ENCODE assay signal across 13 cellular contexts in genomic region chr19:36330226-36330625, GRCh38. TPM values are rescaled to one million over a fixed set of nuclear protein-coding genes. Genes with fewer than 3 reads are reported as not detected.
DNase-seq lines count a peak whose midpoint lies in the region; ATAC-seq and TF ChIP-seq lines count a peak whose summit lies in the region.
"Had no signal": no experiment of that assay in that cellular context is flagged by ENCODE, and none has a peak within 500 bp of the region (broad histone marks: within the 10 kb centered on the region; RNA-seq: fewer than 3 reads in every experiment).

No MANE protein-coding gene starts in this region.

- H3K27ac ChIP-seq in coronary artery, result no peak overlapping the region
- H3K27ac ChIP-seq: A549 had no signal

- H3K36me3 Mint-ChIP-seq in activated CD8-positive, alpha-beta T cell treated with anti-CD3 and anti-CD28 coated beads for 36 hours (ENCODE audit: low read depth), result peaks cover 63% of the 10 kb centered on the region
- peaks cover 55% of the 10 kb centered on the region for H3K36me3 Mint-ChIP-seq in activated CD8-positive, alpha-beta T cell treated with anti-CD3 and anti-CD28 coated beads, Interleukin-2, amount 10 ng/mL, durations not matched to agents 7 days and 5 days (ENCODE audit: low read depth)
- peaks cover 6% of the 10 kb centered on the region for H3K36me3 Mint-ChIP-seq in activated T-helper 1 cell treated with anti-CD3 and anti-CD28 coated beads, Interleukin-12 subunit alpha, Interleukin-12 subunit beta, Interleukin-2, Interleukin-4 antibody, amounts not matched to agents 30 ng/mL and 10 ng/mL and 1 ng/mL, durations not matched to agents 14 hours and 24 hours and 36 hours (ENCODE audit: low read depth)
- H3K36me3 Mint-ChIP-seq in immature natural killer cell, result peaks cover 25 to 44% (median 36%) of the 10 kb centered on the region in 3 donors
- peaks cover 12% of the 10 kb centered on the region for H3K36me3 Mint-ChIP-seq in stimulated activated effector memory CD8-positive, alpha-beta T cell treated with anti-CD3 and anti-CD28 coated beads, Interleukin-12 subunit alpha, Interleukin-12 subunit beta, amount 100 ng/mL, for 72 hours

- DNase-seq in activated CD8-positive, alpha-beta T cell treated with anti-CD3 and anti-CD28 coated beads for 36 hours, result no peak
- no peak for DNase-seq in activated CD8-positive, alpha-beta T cell treated with anti-CD3 and anti-CD28 coated beads, Interleukin-2, amount 10 ng/mL, durations not matched to agents 7 days and 5 days
- DNase-seq in activated T-helper 1 cell treated with anti-CD3 and anti-CD28 coated beads, Interleukin-12 subunit alpha, Interleukin-12 subunit beta, Interleukin-2, Interleukin-4 antibody, amounts not matched to agents 30 ng/mL and 10 ng/mL and 1 ng/mL, durations not matched to agents 14 hours and 24 hours and 36 hours (ENCODE audit: low spot score), result no peak
- DNase-seq in immature natural killer cell, result no peak
- DNase-seq in stimulated activated effector memory CD8-positive, alpha-beta T cell treated with anti-CD3 and anti-CD28 coated beads, Interleukin-12 subunit alpha, Interleukin-12 subunit beta, amount 100 ng/mL, for 72 hours (ENCODE audit: low spot score in 2 of 2), result no peak
- no peak for DNase-seq in midbrain (lab: John Stamatoyannopoulos, UW)
- no peak for DNase-seq in coronary artery (ENCODE audit: low spot score)
- DNase-seq: amygdala; effector CD4-positive, alpha-beta T cell; NCI-H1694; NCI-H526 treated with DMSO at 0.1 percent for 48 hours had no signal

- ATAC-seq in activated CD8-positive, alpha-beta T cell treated with anti-CD3 and anti-CD28 coated beads for 36 hours, result no peak
- ATAC-seq in activated CD8-positive, alpha-beta T cell treated with anti-CD3 and anti-CD28 coated beads, Interleukin-2, amount 10 ng/mL, durations not matched to agents 7 days and 5 days, result no peak
- no peak for ATAC-seq in stimulated activated effector memory CD8-positive, alpha-beta T cell treated with anti-CD3 and anti-CD28 coated beads, Interleukin-12 subunit alpha, Interleukin-12 subunit beta, amount 100 ng/mL, for 72 hours
- no peak for ATAC-seq in GM18861 (IDR thresholded peaks at IDR 0.05; ENCODE audit: unreplicated experiment)
- ATAC-seq: A549 had no signal

- POLR2A ChIA-PET in activated CD8-positive, alpha-beta T cell treated with anti-CD3 and anti-CD28 coated beads for 36 hours (lab: Charles Lee), result no interaction called here
- POLR2A ChIA-PET in activated CD8-positive, alpha-beta T cell treated with anti-CD3 and anti-CD28 coated beads, Interleukin-2, amount 10 ng/mL, durations not matched to agents 7 days and 5 days (lab: Charles Lee), result no interaction called here

- intact Hi-C loops in activated CD8-positive, alpha-beta T cell treated with anti-CD3 and anti-CD28 coated beads for 36 hours (cut with micrococcal nuclease), result no loop called here
- intact Hi-C loops in activated T-helper 1 cell treated with anti-CD3 and anti-CD28 coated beads, Interleukin-12 subunit alpha, Interleukin-12 subunit beta, Interleukin-2, Interleukin-4 antibody, amounts not matched to agents 30 ng/mL and 10 ng/mL and 1 ng/mL, durations not matched to agents 14 hours and 24 hours and 36 hours (cut with micrococcal nuclease), result loop anchor here (2.0 kb wide), 1 partner anchor 49 kb away; the partner anchor contains the start of gene ZFP14

- H3K27ac Mint-ChIP-seq in activated CD8-positive, alpha-beta T cell treated with anti-CD3 and anti-CD28 coated beads for 36 hours, result no peak overlapping the region
- no peak overlapping the region for H3K27ac Mint-ChIP-seq in activated CD8-positive, alpha-beta T cell treated with anti-CD3 and anti-CD28 coated beads, Interleukin-2, amount 10 ng/mL, durations not matched to agents 7 days and 5 days
- H3K27ac Mint-ChIP-seq in activated T-helper 1 cell treated with anti-CD3 and anti-CD28 coated beads, Interleukin-12 subunit alpha, Interleukin-12 subunit beta, Interleukin-2, Interleukin-4 antibody, amounts not matched to agents 30 ng/mL and 10 ng/mL and 1 ng/mL, durations not matched to agents 14 hours and 24 hours and 36 hours, result no peak overlapping the region
- H3K27ac Mint-ChIP-seq in immature natural killer cell, result no peak overlapping the region
- H3K27ac Mint-ChIP-seq in stimulated activated effector memory CD8-positive, alpha-beta T cell treated with anti-CD3 and anti-CD28 coated beads, Interleukin-12 subunit alpha, Interleukin-12 subunit beta, amount 100 ng/mL, for 72 hours, result no peak overlapping the region

- H3K9me3 Mint-ChIP-seq in activated CD8-positive, alpha-beta T cell treated with anti-CD3 and anti-CD28 coated beads for 36 hours, result peaks cover 57% of the 10 kb centered on the region
- peaks cover 66% of the 10 kb centered on the region for H3K9me3 Mint-ChIP-seq in activated CD8-positive, alpha-beta T cell treated with anti-CD3 and anti-CD28 coated beads, Interleukin-2, amount 10 ng/mL, durations not matched to agents 7 days and 5 days (ENCODE audit: insufficient read depth)
- H3K9me3 Mint-ChIP-seq in activated T-helper 1 cell treated with anti-CD3 and anti-CD28 coated beads, Interleukin-12 subunit alpha, Interleukin-12 subunit beta, Interleukin-2, Interleukin-4 antibody, amounts not matched to agents 30 ng/mL and 10 ng/mL and 1 ng/mL, durations not matched to agents 14 hours and 24 hours and 36 hours, result peaks cover 73% of the 10 kb centered on the region
- peaks cover 0 to 42% (median 23%) of the 10 kb centered on the region in 6 donors for H3K9me3 Mint-ChIP-seq in immature natural killer cell
- peaks cover 13% of the 10 kb centered on the region for H3K9me3 Mint-ChIP-seq in stimulated activated effector memory CD8-positive, alpha-beta T cell treated with anti-CD3 and anti-CD28 coated beads, Interleukin-12 subunit alpha, Interleukin-12 subunit beta, amount 100 ng/mL, for 72 hours

- no peak for TF ChIP-seq CTCF in activated CD8-positive, alpha-beta T cell treated with anti-CD3 and anti-CD28 coated beads for 36 hours (IDR thresholded peaks at IDR 0.05)
- TF ChIP-seq CTCF in coronary artery (IDR thresholded peaks at IDR 0.05), result no peak

- no peak overlapping the region for H3K4me3 ChIP-seq in coronary artery
- H3K4me3 ChIP-seq: A549 had no signal

- H3K27me3 Mint-ChIP-seq in activated CD8-positive, alpha-beta T cell treated with anti-CD3 and anti-CD28 coated beads for 36 hours, result no peaks in the 10 kb centered on the region
- no peaks in the 10 kb centered on the region for H3K27me3 Mint-ChIP-seq in activated CD8-positive, alpha-beta T cell treated with anti-CD3 and anti-CD28 coated beads, Interleukin-2, amount 10 ng/mL, durations not matched to agents 7 days and 5 days (ENCODE audit: low read depth)
- H3K27me3 Mint-ChIP-seq in activated T-helper 1 cell treated with anti-CD3 and anti-CD28 coated beads, Interleukin-12 subunit alpha, Interleukin-12 subunit beta, Interleukin-2, Interleukin-4 antibody, amounts not matched to agents 30 ng/mL and 10 ng/mL and 1 ng/mL, durations not matched to agents 14 hours and 24 hours and 36 hours (ENCODE audit: insufficient read depth), result no peaks in the 10 kb centered on the region
- H3K27me3 Mint-ChIP-seq in immature natural killer cell (ENCODE audit: low read depth in 3 of 3), result peaks cover 0 to 6% (median 0%) of the 10 kb centered on the region in 3 donors

- peaks cover 9% of the 10 kb centered on the region for H3K4me1 Mint-ChIP-seq in activated CD8-positive, alpha-beta T cell treated with anti-CD3 and anti-CD28 coated beads for 36 hours (ENCODE audit: low read depth)
- peaks cover 21% of the 10 kb centered on the region for H3K4me1 Mint-ChIP-seq in activated CD8-positive, alpha-beta T cell treated with anti-CD3 and anti-CD28 coated beads, Interleukin-2, amount 10 ng/mL, durations not matched to agents 7 days and 5 days (ENCODE audit: low read depth)
- H3K4me1 Mint-ChIP-seq in activated T-helper 1 cell treated with anti-CD3 and anti-CD28 coated beads, Interleukin-12 subunit alpha, Interleukin-12 subunit beta, Interleukin-2, Interleukin-4 antibody, amounts not matched to agents 30 ng/mL and 10 ng/mL and 1 ng/mL, durations not matched to agents 14 hours and 24 hours and 36 hours (ENCODE audit: low read depth), result no peaks in the 10 kb centered on the region
- H3K4me1 Mint-ChIP-seq in immature natural killer cell, result peaks cover 28 to 31% of the 10 kb centered on the region in 2 donors
- peaks cover 13% of the 10 kb centered on the region for H3K4me1 Mint-ChIP-seq in stimulated activated effector memory CD8-positive, alpha-beta T cell treated with anti-CD3 and anti-CD28 coated beads, Interleukin-12 subunit alpha, Interleukin-12 subunit beta, amount 100 ng/mL, for 72 hours

- peak overlapping the region; percentile 72 for H3K4me3 Mint-ChIP-seq in activated CD8-positive, alpha-beta T cell treated with anti-CD3 and anti-CD28 coated beads for 36 hours
- no peak overlapping the region for H3K4me3 Mint-ChIP-seq in activated CD8-positive, alpha-beta T cell treated with anti-CD3 and anti-CD28 coated beads, Interleukin-2, amount 10 ng/mL, durations not matched to agents 7 days and 5 days
- peak overlapping the region; percentile 70 for H3K4me3 Mint-ChIP-seq in activated T-helper 1 cell treated with anti-CD3 and anti-CD28 coated beads, Interleukin-12 subunit alpha, Interleukin-12 subunit beta, Interleukin-2, Interleukin-4 antibody, amounts not matched to agents 30 ng/mL and 10 ng/mL and 1 ng/mL, durations not matched to agents 14 hours and 24 hours and 36 hours
- H3K4me3 Mint-ChIP-seq in immature natural killer cell, result peak overlapping the region in 3 of 5 donors; percentile 87 to 93 (median 88)
- H3K4me3 Mint-ChIP-seq in stimulated activated effector memory CD8-positive, alpha-beta T cell treated with anti-CD3 and anti-CD28 coated beads, Interleukin-12 subunit alpha, Interleukin-12 subunit beta, amount 100 ng/mL, for 72 hours, result peak overlapping the region; percentile 70

- CTCF ChIA-PET in activated CD8-positive, alpha-beta T cell treated with anti-CD3 and anti-CD28 coated beads for 36 hours (lab: Charles Lee), result no interaction called here
- CTCF ChIA-PET in activated CD8-positive, alpha-beta T cell treated with anti-CD3 and anti-CD28 coated beads, Interleukin-2, amount 10 ng/mL, durations not matched to agents 7 days and 5 days (lab: Charles Lee), result no interaction called here

RNA-seq across cellular contexts. Expression of gene ZFP14, which starts 48.8 kb away (rescaled TPM):
- total RNA-seq in activated CD8-positive, alpha-beta T cell treated with anti-CD3 and anti-CD28 coated beads for 36 hours, result 1 to 10 TPM; 1.9 to 2.1 TPM
- total RNA-seq in activated CD8-positive, alpha-beta T cell treated with anti-CD3 and anti-CD28 coated beads, Interleukin-2, amount 10 ng/mL, durations not matched to agents 7 days and 5 days, result 1 to 10 TPM; 4.1 to 5.4 TPM
- total RNA-seq in activated T-helper 1 cell treated with anti-CD3 and anti-CD28 coated beads, Interleukin-12 subunit alpha, Interleukin-12 subunit beta, Interleukin-2, Interleukin-4 antibody, amounts not matched to agents 30 ng/mL and 10 ng/mL and 1 ng/mL, durations not matched to agents 14 hours and 24 hours and 36 hours, result 0.83 and 1.7 TPM in 2 replicates
- polyA plus RNA-seq in immature natural killer cell, result 1 to 10 TPM in 2 of 3 donors, under 1 TPM in 1; 0.46 to 6.4 (median 2.7) TPM
